Comparison of ENCODE assay signal across 1 cellular context in the genomic region with DNA sequence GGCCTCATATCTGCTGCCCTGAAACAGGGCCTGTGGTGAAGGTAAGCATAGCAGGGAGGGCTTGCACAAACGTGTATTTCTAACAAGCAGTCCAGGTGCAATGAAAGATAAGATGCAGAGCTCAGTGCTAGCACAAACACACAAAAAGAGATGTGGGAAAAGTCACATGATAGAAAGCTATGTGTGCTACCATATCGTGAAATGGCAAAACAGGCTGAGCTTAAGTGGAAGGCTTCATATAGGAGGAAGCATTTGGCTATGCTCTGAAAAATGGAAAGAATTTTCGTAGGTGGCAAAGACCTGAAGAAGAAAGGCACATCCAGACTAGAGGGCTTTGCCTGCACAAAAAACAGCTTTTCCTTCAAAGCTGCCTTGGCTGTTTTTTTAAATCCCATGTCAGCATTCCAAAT.
TF ChIP-seq lines count a peak whose summit lies in the region.

No MANE protein-coding gene starts in this region.

TF ChIP-seq in K562, 482 proteins besides CTCF, POLR2A, EP300 and RAD21 (continued from another document and continues in another):
- TF ChIP-seq, protein P1, sequence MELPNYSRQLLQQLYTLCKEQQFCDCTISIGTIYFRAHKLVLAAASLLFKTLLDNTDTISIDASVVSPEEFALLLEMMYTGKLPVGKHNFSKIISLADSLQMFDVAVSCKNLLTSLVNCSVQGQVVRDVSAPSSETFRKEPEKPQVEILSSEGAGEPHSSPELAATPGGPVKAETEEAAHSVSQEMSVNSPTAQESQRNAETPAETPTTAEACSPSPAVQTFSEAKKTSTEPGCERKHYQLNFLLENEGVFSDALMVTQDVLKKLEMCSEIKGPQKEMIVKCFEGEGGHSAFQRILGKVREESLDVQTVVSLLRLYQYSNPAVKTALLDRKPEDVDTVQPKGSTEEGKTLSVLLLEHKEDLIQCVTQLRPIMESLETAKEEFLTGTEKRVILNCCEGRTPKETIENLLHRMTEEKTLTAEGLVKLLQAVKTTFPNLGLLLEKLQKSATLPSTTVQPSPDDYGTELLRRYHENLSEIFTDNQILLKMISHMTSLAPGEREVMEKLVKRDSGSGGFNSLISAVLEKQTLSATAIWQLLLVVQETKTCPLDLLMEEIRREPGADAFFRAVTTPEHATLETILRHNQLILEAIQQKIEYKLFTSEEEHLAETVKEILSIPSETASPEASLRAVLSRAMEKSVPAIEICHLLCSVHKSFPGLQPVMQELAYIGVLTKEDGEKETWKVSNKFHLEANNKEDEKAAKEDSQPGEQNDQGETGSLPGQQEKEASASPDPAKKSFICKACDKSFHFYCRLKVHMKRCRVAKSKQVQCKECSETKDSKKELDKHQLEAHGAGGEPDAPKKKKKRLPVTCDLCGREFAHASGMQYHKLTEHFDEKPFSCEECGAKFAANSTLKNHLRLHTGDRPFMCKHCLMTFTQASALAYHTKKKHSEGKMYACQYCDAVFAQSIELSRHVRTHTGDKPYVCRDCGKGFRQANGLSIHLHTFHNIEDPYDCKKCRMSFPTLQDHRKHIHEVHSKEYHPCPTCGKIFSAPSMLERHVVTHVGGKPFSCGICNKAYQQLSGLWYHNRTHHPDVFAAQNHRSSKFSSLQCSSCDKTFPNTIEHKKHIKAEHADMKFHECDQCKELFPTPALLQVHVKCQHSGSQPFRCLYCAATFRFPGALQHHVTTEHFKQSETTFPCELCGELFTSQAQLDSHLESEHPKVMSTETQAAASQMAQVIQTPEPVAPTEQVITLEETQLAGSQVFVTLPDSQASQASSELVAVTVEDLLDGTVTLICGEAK (IDR thresholded peaks at IDR 0.05) = no peak
- TF ChIP-seq, protein P1 (CRISPR knock-in tag; IDR thresholded peaks at IDR 0.05) = no peak
- TF ChIP-seq, protein P2, sequence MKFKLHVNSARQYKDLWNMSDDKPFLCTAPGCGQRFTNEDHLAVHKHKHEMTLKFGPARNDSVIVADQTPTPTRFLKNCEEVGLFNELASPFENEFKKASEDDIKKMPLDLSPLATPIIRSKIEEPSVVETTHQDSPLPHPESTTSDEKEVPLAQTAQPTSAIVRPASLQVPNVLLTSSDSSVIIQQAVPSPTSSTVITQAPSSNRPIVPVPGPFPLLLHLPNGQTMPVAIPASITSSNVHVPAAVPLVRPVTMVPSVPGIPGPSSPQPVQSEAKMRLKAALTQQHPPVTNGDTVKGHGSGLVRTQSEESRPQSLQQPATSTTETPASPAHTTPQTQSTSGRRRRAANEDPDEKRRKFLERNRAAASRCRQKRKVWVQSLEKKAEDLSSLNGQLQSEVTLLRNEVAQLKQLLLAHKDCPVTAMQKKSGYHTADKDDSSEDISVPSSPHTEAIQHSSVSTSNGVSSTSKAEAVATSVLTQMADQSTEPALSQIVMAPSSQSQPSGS (CRISPR knock-in tag; IDR thresholded peaks at IDR 0.05) = no peak
- TF ChIP-seq MYNN (IDR thresholded peaks at IDR 0.05) (peak; percentile 98), MYNN (CRISPR knock-in tag; IDR thresholded peaks at IDR 0.05) (no peak), ARID2 (IDR thresholded peaks at IDR 0.05) (no peak), TFAM (CRISPR knock-in tag; conservative IDR thresholded peaks at IDR 0.05) (no peak), KLF6 (CRISPR knock-in tag; IDR thresholded peaks at IDR 0.05; ENCODE audit: borderline replicate concordance) (peak; percentile 34; the same call in 1 of the 2 replicates), CBFB (CRISPR knock-in tag; IDR thresholded peaks at IDR 0.05) (no peak), ZNF77 (CRISPR knock-in tag; IDR thresholded peaks at IDR 0.05) (no peak), XRCC5 (IDR thresholded peaks at IDR 0.05; ENCODE audit: low read depth, low read length) (no peak), ATF7 (IDR thresholded peaks at IDR 0.05) (0 out of 2 replicates have a peak, but pooled peaks have one; percentile 57), TCFL5 (CRISPR knock-in tag; conservative IDR thresholded peaks at IDR 0.05) (0 out of 2 replicates have a peak, but pooled peaks have one; percentile 30), PHB (CRISPR knock-in tag; IDR thresholded peaks at IDR 0.05) (no peak), ZSCAN29 (IDR thresholded peaks at IDR 0.05) (no peak), TEAD1 (CRISPR knock-in tag; IDR thresholded peaks at IDR 0.05) (peak; percentile 26 to 81; a peak in 3 of 4 replicates), YBX1 (IDR thresholded peaks at IDR 0.05) (no peak), CBFA2T3 (IDR thresholded peaks at IDR 0.05) (peak; percentile 96), SIN3B (IDR thresholded peaks at IDR 0.05; ENCODE audit: low read depth) (no peak), ELF4 (CRISPR knock-in tag; IDR thresholded peaks at IDR 0.05) (peak; percentile 84), MBD2 (IDR thresholded peaks at IDR 0.05; ENCODE audit: borderline replicate concordance, low read depth) (no peak; the same call in 1 of the 2 replicates), JUNB (CRISPR knock-in tag; conservative IDR thresholded peaks at IDR 0.05) (0 out of 2 replicates have a peak, but pooled peaks have one; percentile 9), XRCC4 (IDR thresholded peaks at IDR 0.05; ENCODE audit: extremely low read depth, insufficient read depth, insufficient read length) (no peak), FOSL1 (tag; conservative IDR thresholded peaks at IDR 0.05) (no peak), POLR2H (tag; IDR thresholded peaks at IDR 0.05; ENCODE audit: low read depth) (no peak), SUPT5H (IDR thresholded peaks at IDR 0.05) (no peak), TSC22D4 (tag; IDR thresholded peaks at IDR 0.05) (no peak), CCAR2 (IDR thresholded peaks at IDR 0.05; ENCODE audit: low read depth, low read length) (no peak)
- TF ChIP-seq, protein P3, sequence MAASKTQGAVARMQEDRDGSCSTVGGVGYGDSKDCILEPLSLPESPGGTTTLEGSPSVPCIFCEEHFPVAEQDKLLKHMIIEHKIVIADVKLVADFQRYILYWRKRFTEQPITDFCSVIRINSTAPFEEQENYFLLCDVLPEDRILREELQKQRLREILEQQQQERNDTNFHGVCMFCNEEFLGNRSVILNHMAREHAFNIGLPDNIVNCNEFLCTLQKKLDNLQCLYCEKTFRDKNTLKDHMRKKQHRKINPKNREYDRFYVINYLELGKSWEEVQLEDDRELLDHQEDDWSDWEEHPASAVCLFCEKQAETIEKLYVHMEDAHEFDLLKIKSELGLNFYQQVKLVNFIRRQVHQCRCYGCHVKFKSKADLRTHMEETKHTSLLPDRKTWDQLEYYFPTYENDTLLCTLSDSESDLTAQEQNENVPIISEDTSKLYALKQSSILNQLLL (CRISPR knock-in tag; IDR thresholded peaks at IDR 0.05; ENCODE audit: borderline replicate concordance) = no peak
- TF ChIP-seq, protein P4, sequence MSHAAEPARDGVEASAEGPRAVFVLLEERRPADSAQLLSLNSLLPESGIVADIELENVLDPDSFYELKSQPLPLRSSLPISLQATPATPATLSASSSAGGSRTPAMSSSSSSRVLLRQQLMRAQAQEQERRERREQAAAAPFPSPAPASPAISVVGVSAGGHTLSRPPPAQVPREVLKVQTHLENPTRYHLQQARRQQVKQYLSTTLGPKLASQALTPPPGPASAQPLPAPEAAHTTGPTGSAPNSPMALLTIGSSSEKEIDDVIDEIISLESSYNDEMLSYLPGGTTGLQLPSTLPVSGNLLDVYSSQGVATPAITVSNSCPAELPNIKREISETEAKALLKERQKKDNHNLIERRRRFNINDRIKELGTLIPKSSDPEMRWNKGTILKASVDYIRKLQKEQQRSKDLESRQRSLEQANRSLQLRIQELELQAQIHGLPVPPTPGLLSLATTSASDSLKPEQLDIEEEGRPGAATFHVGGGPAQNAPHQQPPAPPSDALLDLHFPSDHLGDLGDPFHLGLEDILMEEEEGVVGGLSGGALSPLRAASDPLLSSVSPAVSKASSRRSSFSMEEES (CRISPR knock-in tag; IDR thresholded peaks at IDR 0.05) = peak; percentile 96
- TF ChIP-seq, protein P5, sequence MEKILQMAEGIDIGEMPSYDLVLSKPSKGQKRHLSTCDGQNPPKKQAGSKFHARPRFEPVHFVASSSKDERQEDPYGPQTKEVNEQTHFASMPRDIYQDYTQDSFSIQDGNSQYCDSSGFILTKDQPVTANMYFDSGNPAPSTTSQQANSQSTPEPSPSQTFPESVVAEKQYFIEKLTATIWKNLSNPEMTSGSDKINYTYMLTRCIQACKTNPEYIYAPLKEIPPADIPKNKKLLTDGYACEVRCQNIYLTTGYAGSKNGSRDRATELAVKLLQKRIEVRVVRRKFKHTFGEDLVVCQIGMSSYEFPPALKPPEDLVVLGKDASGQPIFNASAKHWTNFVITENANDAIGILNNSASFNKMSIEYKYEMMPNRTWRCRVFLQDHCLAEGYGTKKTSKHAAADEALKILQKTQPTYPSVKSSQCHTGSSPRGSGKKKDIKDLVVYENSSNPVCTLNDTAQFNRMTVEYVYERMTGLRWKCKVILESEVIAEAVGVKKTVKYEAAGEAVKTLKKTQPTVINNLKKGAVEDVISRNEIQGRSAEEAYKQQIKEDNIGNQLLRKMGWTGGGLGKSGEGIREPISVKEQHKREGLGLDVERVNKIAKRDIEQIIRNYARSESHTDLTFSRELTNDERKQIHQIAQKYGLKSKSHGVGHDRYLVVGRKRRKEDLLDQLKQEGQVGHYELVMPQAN (IDR thresholded peaks at IDR 0.05; ENCODE audit: borderline replicate concordance) = no peak
- TF ChIP-seq, protein P6, sequence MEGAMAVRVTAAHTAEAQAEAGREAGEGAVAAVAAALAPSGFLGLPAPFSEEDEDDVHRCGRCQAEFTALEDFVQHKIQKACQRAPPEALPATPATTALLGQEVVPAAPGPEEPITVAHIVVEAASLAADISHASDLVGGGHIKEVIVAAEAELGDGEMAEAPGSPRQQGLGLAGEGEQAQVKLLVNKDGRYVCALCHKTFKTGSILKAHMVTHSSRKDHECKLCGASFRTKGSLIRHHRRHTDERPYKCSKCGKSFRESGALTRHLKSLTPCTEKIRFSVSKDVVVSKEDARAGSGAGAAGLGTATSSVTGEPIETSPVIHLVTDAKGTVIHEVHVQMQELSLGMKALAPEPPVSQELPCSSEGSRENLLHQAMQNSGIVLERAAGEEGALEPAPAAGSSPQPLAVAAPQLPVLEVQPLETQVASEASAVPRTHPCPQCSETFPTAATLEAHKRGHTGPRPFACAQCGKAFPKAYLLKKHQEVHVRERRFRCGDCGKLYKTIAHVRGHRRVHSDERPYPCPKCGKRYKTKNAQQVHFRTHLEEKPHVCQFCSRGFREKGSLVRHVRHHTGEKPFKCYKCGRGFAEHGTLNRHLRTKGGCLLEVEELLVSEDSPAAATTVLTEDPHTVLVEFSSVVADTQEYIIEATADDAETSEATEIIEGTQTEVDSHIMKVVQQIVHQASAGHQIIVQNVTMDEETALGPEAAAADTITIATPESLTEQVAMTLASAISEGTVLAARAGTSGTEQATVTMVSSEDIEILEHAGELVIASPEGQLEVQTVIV (CRISPR knock-in tag; IDR thresholded peaks at IDR 0.05; ENCODE audit: borderline replicate concordance) = no peak
- TF ChIP-seq, protein P7, sequence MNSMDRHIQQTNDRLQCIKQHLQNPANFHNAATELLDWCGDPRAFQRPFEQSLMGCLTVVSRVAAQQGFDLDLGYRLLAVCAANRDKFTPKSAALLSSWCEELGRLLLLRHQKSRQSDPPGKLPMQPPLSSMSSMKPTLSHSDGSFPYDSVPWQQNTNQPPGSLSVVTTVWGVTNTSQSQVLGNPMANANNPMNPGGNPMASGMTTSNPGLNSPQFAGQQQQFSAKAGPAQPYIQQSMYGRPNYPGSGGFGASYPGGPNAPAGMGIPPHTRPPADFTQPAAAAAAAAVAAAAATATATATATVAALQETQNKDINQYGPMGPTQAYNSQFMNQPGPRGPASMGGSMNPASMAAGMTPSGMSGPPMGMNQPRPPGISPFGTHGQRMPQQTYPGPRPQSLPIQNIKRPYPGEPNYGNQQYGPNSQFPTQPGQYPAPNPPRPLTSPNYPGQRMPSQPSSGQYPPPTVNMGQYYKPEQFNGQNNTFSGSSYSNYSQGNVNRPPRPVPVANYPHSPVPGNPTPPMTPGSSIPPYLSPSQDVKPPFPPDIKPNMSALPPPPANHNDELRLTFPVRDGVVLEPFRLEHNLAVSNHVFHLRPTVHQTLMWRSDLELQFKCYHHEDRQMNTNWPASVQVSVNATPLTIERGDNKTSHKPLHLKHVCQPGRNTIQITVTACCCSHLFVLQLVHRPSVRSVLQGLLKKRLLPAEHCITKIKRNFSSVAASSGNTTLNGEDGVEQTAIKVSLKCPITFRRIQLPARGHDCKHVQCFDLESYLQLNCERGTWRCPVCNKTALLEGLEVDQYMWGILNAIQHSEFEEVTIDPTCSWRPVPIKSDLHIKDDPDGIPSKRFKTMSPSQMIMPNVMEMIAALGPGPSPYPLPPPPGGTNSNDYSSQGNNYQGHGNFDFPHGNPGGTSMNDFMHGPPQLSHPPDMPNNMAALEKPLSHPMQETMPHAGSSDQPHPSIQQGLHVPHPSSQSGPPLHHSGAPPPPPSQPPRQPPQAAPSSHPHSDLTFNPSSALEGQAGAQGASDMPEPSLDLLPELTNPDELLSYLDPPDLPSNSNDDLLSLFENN (IDR thresholded peaks at IDR 0.05; ENCODE audit: low read depth in 2 of 2, low read length in 2 of 2) = peak in 1 of 2 experiments; percentile 82; a peak in 2 of 4 replicates
